Comparison of ENCODE assay signal across 16 cellular contexts in the genomic region with DNA sequence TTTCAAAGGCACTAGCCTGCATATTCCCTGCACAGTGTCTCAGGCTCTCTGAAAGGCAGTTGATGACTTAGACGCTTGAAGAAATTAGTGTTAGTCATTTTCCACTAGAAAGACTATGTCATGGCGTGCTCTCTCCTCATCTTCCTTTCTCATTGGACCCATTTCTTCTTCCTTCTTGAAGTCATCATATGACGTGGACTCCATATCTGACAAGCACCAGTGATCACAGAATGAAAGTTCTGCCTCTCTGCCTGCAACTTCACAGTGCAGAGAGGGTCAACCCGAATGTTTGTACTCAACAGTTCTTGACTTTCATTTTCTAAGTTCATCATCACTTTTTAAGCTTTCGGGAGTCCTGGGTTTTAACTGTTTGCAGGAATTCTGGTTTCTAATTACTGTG.
A peak's percentile ranks its signal among the peaks of the same experiment; 100 is the strongest.
DNase-seq lines count a peak whose midpoint lies in the region; ATAC-seq and TF ChIP-seq lines count a peak whose summit lies in the region.
"Had no signal": no experiment of that assay in that cellular context is flagged by ENCODE, and none has a peak within 500 bp of the region (broad histone marks: within the 10 kb centered on the region; RNA-seq: fewer than 3 reads in every experiment).

No MANE protein-coding gene starts in this region.

- H3K9me3 ChIP-seq in mucosa of descending colon = no peaks in the 10 kb centered on the region

- no peaks in the 10 kb centered on the region for H3K4me1 ChIP-seq in mucosa of descending colon (ENCODE audit: low read depth)

- intact Hi-C loops in mucosa of descending colon (cut with DNase I, micrococcal nuclease) = no loop called here

- H3K36me3 ChIP-seq in mucosa of descending colon (ENCODE audit: low read depth) = no peaks in the 10 kb centered on the region

- no peak for DNase-seq in activated CD4-positive, CD25-positive, alpha-beta regulatory T cell (lab: John Stamatoyannopoulos, UW)
- DNase-seq in mucosa of descending colon (no peak), NCI-H1694 (lab: John Stamatoyannopoulos, UW) (no peak), NCI-H146 treated with DMSO at 0.1 percent for 48 hours (lab: John Stamatoyannopoulos, UW; ENCODE audit: unreplicated experiment) (no peak)
- DNase-seq: 8988T; activated CD8-positive, alpha-beta memory T cell treated with anti-CD3 and anti-CD28 coated beads, Interleukin-2, amount 50 U/mL, for 4 hours; Calu3; H9; NCI-H1417 treated with DMSO at 0.1 percent for 48 hours; stimulated activated CD4-positive, alpha-beta T cell treated with anti-CD3 and anti-CD28 coated beads, Interleukin-1b, Interleukin-23, amount 100 ng/mL, for 48 hours had no signal

- TF ChIP-seq CTCF in mucosa of descending colon (IDR thresholded peaks at IDR 0.05) = no peak

- no peak overlapping the region for H3K4me3 ChIP-seq in mucosa of descending colon
- H3K4me3 ChIP-seq: hepatocyte, lung had no signal

- peak; percentile 30 to 41 for ATAC-seq in activated CD4-positive, CD25-positive, alpha-beta regulatory T cell treated with anti-CD3 and anti-CD28 coated beads, Interleukin-2, amount 50 U/mL, for 24 hours
- ATAC-seq in GM21515 (IDR thresholded peaks at IDR 0.05; ENCODE audit: unreplicated experiment) = peak; percentile 66
- ATAC-seq in HG03378 (IDR thresholded peaks at IDR 0.05; ENCODE audit: unreplicated experiment) = peak; percentile 70
- ATAC-seq in mucosa of descending colon = peak; percentile 18
- ATAC-seq in esophagus mucosa = no peak
